ENCODE assay signal across 18 cellular contexts in genomic region chr6:73640179-73640750, GRCh38.
"Had no signal": no experiment of that assay in that cellular context is flagged by ENCODE, and none has a peak within 500 bp of the region (broad histone marks: within the 10 kb centered on the region; RNA-seq: fewer than 3 reads in every experiment).

No MANE protein-coding gene starts in this region.

- H3K4me2 ChIP-seq: hepatocyte had no signal

- ATAC-seq: activated CD8-positive, alpha-beta T cell treated with anti-CD3 and anti-CD28 coated beads, Interleukin-2, amount 10 ng/mL, durations not matched to agents 7 days and 5 days; activated naive CD4-positive, alpha-beta T cell treated with anti-CD3 and anti-CD28 coated beads, Interleukin-2, amount 50 U/mL, for 72 hours; effector memory CD8-positive, alpha-beta T cell; left cardiac atrium; natural killer cell; sciatic nerve; stimulated activated naive B cell treated with anti-CD40 and anti-IgM and Interleukin-4, amounts not matched to agents 10 μg/mL and 1 μg/mL and 100 μg/mL, for 72 hours had no signal

- H3K4me3 ChIP-seq: adrenal gland, hepatocyte, ovary had no signal

- H3K4me1 ChIP-seq: foreskin keratinocyte had no signal

- H3K36me3 ChIP-seq: adrenal gland, ovary had no signal

- H3K9me3 ChIP-seq: adrenal gland, ovary had no signal

- H3K27ac ChIP-seq: adrenal gland, foreskin keratinocyte, hepatocyte, ovary had no signal

- H3K27me3 ChIP-seq: adrenal gland, foreskin keratinocyte, hepatocyte, ovary had no signal

- DNase-seq: activated CD4-positive, alpha-beta T cell treated with anti-CD3 and anti-CD28 coated beads, Interleukin-2, amount 10 ng/mL, durations not matched to agents 24 days and 14 days; activated CD8-positive, alpha-beta memory T cell treated with anti-CD3 and anti-CD28 coated beads, Interleukin-2, amount 50 U/mL, for 4 hours; activated CD8-positive, alpha-beta T cell treated with anti-CD3 and anti-CD28 coated beads, Interleukin-2, amount 10 ng/mL, durations not matched to agents 7 days and 5 days; activated gamma-delta T cell; adrenal gland; caudate nucleus; effector memory CD8-positive, alpha-beta T cell; left cardiac atrium; natural killer cell; ovary; stimulated activated CD4-positive, alpha-beta T cell treated with anti-CD3 and anti-CD28 coated beads, Interleukin-4, amount 100 ng/mL, for 4 hours; stimulated activated naive B cell treated with anti-CD40 and anti-IgM and Interleukin-4, amounts not matched to agents 10 μg/mL and 1 μg/mL and 100 μg/mL, for 72 hours; T-helper 1 cell; T1000 had no signal

- H2AFZ ChIP-seq: hepatocyte had no signal

- H3K79me2 ChIP-seq: hepatocyte had no signal
